Comparison of ENCODE assay signal across 17 cellular contexts in the genomic region with DNA sequence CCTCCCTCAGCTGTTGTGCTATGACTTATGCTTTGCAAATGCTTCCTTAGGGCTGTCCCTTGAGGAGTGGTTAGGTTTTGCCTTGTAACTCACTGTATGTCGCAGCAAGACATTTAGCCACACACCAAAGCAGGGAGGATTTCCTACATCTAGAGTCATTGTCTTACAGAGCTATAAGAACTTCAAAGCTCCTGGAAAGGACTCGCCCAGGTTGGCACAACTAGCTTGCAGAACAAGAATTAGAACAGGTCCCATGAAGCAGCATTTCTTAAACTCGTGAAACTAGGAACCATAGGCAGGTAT.
"Had no signal": no experiment of that assay in that cellular context is flagged by ENCODE, and none has a peak within 500 bp of the region (broad histone marks: within the 10 kb centered on the region; RNA-seq: fewer than 3 reads in every experiment).

No MANE protein-coding gene starts in this region.

- H2AFZ ChIP-seq: neural progenitor cell had no signal

- H3K4me2 ChIP-seq: neural progenitor cell had no signal

- H3K27me3 ChIP-seq: adrenal gland, cardiac muscle cell, heart left ventricle, neural progenitor cell, ovary, stomach, testis had no signal

- H3K4me3 ChIP-seq: adrenal gland, cardiac muscle cell, heart left ventricle, neural progenitor cell, ovary, psoas muscle, stomach, testis had no signal

- H3K4me1 ChIP-seq: adrenal gland, neural progenitor cell, psoas muscle, testis had no signal

- H3K9me3 ChIP-seq: adrenal gland, heart left ventricle, ovary, psoas muscle, stomach, testis had no signal

- DNase-seq: activated CD4-positive, alpha-beta T cell treated with anti-CD3 and anti-CD28 coated beads, Interleukin-2, amount 50 U/mL, for 4 hours; activated CD4-positive, CD25-positive, alpha-beta regulatory T cell treated with anti-CD3 and anti-CD28 coated beads, Interleukin-2, amount 50 U/mL, for 72 hours; activated gamma-delta T cell; adrenal gland; dermis blood vessel endothelial cell; effector memory CD4-positive, alpha-beta T cell; heart left ventricle; kidney; mammary epithelial cell; naive thymus-derived CD4-positive, alpha-beta T cell; ovary; psoas muscle; stimulated activated CD4-positive, alpha-beta T cell treated with anti-CD3 and anti-CD28 coated beads, Interleukin-4, amount 100 ng/mL, for 1 hour; stomach; testis had no signal

- H3K27ac ChIP-seq: adrenal gland, cardiac muscle cell, heart left ventricle, neural progenitor cell, ovary, psoas muscle, stomach, testis had no signal

- H3K9ac ChIP-seq: neural progenitor cell had no signal

- H3K36me3 ChIP-seq: adrenal gland, cardiac muscle cell, heart left ventricle, neural progenitor cell, ovary, stomach had no signal
